18 cellular contexts compared by ENCODE assay signal in the genomic region with DNA sequence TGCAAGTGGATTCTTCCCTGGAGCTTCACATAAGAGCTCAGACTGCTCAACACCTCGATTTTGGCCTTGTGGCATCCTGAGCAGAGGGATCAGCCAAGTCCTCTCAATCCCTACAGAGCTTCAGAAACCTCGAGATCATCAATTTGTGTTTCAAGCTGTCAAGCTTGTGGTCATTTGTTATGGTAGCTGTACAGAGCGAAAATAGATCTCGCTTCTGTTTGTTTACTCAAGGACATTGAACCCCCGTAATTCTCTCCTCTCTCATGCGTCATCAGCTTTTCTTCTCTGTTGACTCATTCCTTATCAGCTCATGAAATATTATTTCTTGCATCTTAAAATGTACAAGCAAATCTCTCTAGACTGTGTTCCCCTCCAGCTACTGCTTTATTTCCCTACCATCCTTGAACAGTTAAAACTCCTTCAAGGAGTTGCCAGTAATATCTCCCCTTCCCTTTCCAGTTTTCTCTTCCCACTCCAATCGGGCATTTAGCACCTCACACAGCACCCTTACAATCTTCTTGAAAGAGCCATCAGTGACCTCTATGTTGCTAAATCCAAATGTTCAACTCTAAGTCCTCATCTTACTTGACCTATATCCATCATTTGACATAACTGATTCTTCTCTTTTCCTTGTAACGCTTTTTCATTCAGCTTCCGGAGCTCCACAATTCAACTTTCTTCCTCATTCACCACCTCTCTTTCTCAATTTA.
DNase-seq lines count a peak whose midpoint lies in the region; ATAC-seq, FAIRE-seq and TF ChIP-seq lines count a peak whose summit lies in the region.
"Had no signal": no experiment of that assay in that cellular context is flagged by ENCODE, and none has a peak within 500 bp of the region (broad histone marks: within the 10 kb centered on the region; RNA-seq: fewer than 3 reads in every experiment).

No MANE protein-coding gene starts in this region.

- intact Hi-C loops in endothelial cell of umbilical vein (cut with micrococcal nuclease): loop anchor here (1.0 to 5.0 kb wide), 4 partner anchors 15 to 1818 kb away; no protein-coding TSS in a partner anchor
- intact Hi-C loops in aorta (cut with DNase I): no loop called here

- H3K4me1 Mint-ChIP-seq in stimulated activated naive B cell treated with anti-CD40 and anti-IgM and Interleukin-4, amounts not matched to agents 10 μg/mL and 1 μg/mL and 100 μg/mL, for 72 hours: no peaks in the 10 kb centered on the region
- H3K4me1 Mint-ChIP-seq: activated CD4-positive, alpha-beta T cell treated with anti-CD3 and anti-CD28 coated beads, Interleukin-2, amount 10 ng/mL, durations not matched to agents 7 days and 5 days; central memory CD8-positive, alpha-beta T cell; GM23338 had no signal

- no peaks in the 10 kb centered on the region for H3K36me3 Mint-ChIP-seq in stimulated activated naive B cell treated with anti-CD40 and anti-IgM and Interleukin-4, amounts not matched to agents 10 μg/mL and 1 μg/mL and 100 μg/mL, for 72 hours

- peak; percentile 64 for DNase-seq in Daoy (ENCODE audit: low read depth)
- DNase-seq in NCI-H226: peak; percentile 93
- DNase-seq in endothelial cell of umbilical vein (ENCODE audit: low read depth, low spot score): peak; percentile 90
- peak; percentile 68 for DNase-seq in myocyte (ENCODE audit: low read depth)
- DNase-seq in stimulated activated naive B cell treated with anti-CD40 and anti-IgM and Interleukin-4, amounts not matched to agents 10 μg/mL and 1 μg/mL and 100 μg/mL, for 72 hours: no peak
- no peak for DNase-seq in NCI-H146 treated with DMSO at 0.1 percent for 48 hours (lab: John Stamatoyannopoulos, UW; ENCODE audit: unreplicated experiment)
- DNase-seq in GM19238 (ENCODE audit: insufficient read length, low spot score): no peak
- DNase-seq in aorta: no peak
- DNase-seq: activated CD4-positive, alpha-beta T cell treated with anti-CD3 and anti-CD28 coated beads, Interleukin-2, amount 10 ng/mL, durations not matched to agents 7 days and 5 days; foreskin melanocyte; lower lobe of right lung; NCI-H187 treated with DMSO at 0.1 percent for 48 hours; stimulated activated CD4-positive, alpha-beta T cell treated with anti-CD3 and anti-CD28 coated beads, Interleukin-4, amount 100 ng/mL, for 24 hours; T-helper 1 cell had no signal

- peak overlapping the region; percentile 7 for H2AFZ ChIP-seq in endothelial cell of umbilical vein (ENCODE audit: low read depth, low read length)
- H2AFZ ChIP-seq: GM23338, parathyroid adenoma had no signal

- TF ChIP-seq CTCF in endothelial cell of umbilical vein (IDR thresholded peaks at IDR 0.05; ENCODE audit: extremely low read depth in 1 of 2, insufficient read depth in 1 of 2, low read depth in 1 of 2, low read length in 2 of 2): no peak

- no peaks in the 10 kb centered on the region for H3K36me3 ChIP-seq in endothelial cell of umbilical vein (ENCODE audit: control insufficient read depth in 2 of 2, extremely low read depth in 1 of 2, insufficient read depth in 2 of 2, low read length in 2 of 2)
- H3K36me3 ChIP-seq in aorta (ENCODE audit: control insufficient read depth in 1 of 2, insufficient read depth in 2 of 2, low read length in 1 of 2): no peaks in the 10 kb centered on the region
- H3K36me3 ChIP-seq: lower lobe of right lung had no signal

- no peaks in the 10 kb centered on the region for H3K27me3 ChIP-seq in endothelial cell of umbilical vein (ENCODE audit: control insufficient read depth in 2 of 2, insufficient read depth in 2 of 2, low read length in 2 of 2)
- H3K27me3 ChIP-seq in aorta (ENCODE audit: control insufficient read depth in 1 of 2, insufficient read depth in 2 of 2, low read length in 1 of 2): no peaks in the 10 kb centered on the region

- CTCF ChIA-PET in endothelial cell of umbilical vein (lab: Charles Lee): interaction anchor here (1.0 to 1.6 kb wide), 2 partner anchors 10 to 16 kb away, joined by 4 to 8 read pairs; no protein-coding TSS in a partner anchor

- no peaks in the 10 kb centered on the region for H3K9me1 ChIP-seq in endothelial cell of umbilical vein (replicated peaks; ENCODE audit: control insufficient read depth, extremely low read depth, insufficient read depth, low read length)

- no peak for TF ChIP-seq POLR2A in endothelial cell of umbilical vein (IDR thresholded peaks at IDR 0.05; ENCODE audit: low read depth, low read length)

- no peaks in the 10 kb centered on the region for H3K27me3 Mint-ChIP-seq in stimulated activated naive B cell treated with anti-CD40 and anti-IgM and Interleukin-4, amounts not matched to agents 10 μg/mL and 1 μg/mL and 100 μg/mL, for 72 hours
- H3K27me3 Mint-ChIP-seq: activated CD4-positive, alpha-beta T cell treated with anti-CD3 and anti-CD28 coated beads, Interleukin-2, amount 10 ng/mL, durations not matched to agents 7 days and 5 days; central memory CD8-positive, alpha-beta T cell had no signal

- 35 to 45% methylated on average over 9 of the region's 9 CpGs for WGBS in aorta, 2 donors

- no peaks in the 10 kb centered on the region for H3K79me2 ChIP-seq in endothelial cell of umbilical vein (ENCODE audit: control insufficient read depth, insufficient read depth, low read length)
- H3K79me2 ChIP-seq: parathyroid adenoma had no signal

- H3K9me3 Mint-ChIP-seq in stimulated activated naive B cell treated with anti-CD40 and anti-IgM and Interleukin-4, amounts not matched to agents 10 μg/mL and 1 μg/mL and 100 μg/mL, for 72 hours: peaks cover 5 to 7% of the 10 kb centered on the region in 2 donors
- H3K9me3 Mint-ChIP-seq: GM23338 had no signal

- POLR2A ChIA-PET in endothelial cell of umbilical vein (lab: Charles Lee): no interaction called here

- dilution Hi-C loops in endothelial cell of umbilical vein (cut with MboI; ENCODE audit: extremely low pct_ligation_motif_present, low sequenced_read_pairs): no loop called here

- H3K4me2 ChIP-seq in endothelial cell of umbilical vein (ENCODE audit: insufficient read depth, low read length): peak overlapping the region; percentile 71
- H3K4me2 ChIP-seq: GM23338 had no signal

- ATAC-seq in stimulated activated naive B cell treated with anti-CD40 and anti-IgM and Interleukin-4, amounts not matched to agents 10 μg/mL and 1 μg/mL and 100 μg/mL, for 72 hours (replicated peaks): no peak
- no peak for ATAC-seq in aorta (ENCODE audit: low FRiP score)
- ATAC-seq: GM23338, lower lobe of right lung had no signal

- H3K27ac ChIP-seq in endothelial cell of umbilical vein (ENCODE audit: insufficient read depth, low read depth, low read length) (peak overlapping the region; percentile 87), aorta (ENCODE audit: low read depth in 1 of 2, low read length in 2 of 2) (no peak overlapping the region)
- H3K27ac ChIP-seq: lower lobe of right lung, parathyroid adenoma had no signal

- H3K4me3 ChIP-seq in endothelial cell of umbilical vein (replicated peaks in 1 of 3; ENCODE audit: insufficient read depth in 1 of 3, low read depth in 1 of 3, low read length in 3 of 3) (no peak overlapping the region), aorta (ENCODE audit: low read length in 2 of 2) (no peak overlapping the region)
- H3K4me3 ChIP-seq: GM23338, lower lobe of right lung had no signal

- H3K9me3 ChIP-seq in endothelial cell of umbilical vein (replicated peaks; ENCODE audit: control insufficient read depth, insufficient read depth, low read length) (no peaks in the 10 kb centered on the region), aorta (ENCODE audit: control insufficient read depth, low read length) (no peaks in the 10 kb centered on the region)
- H3K9me3 ChIP-seq: lower lobe of right lung had no signal

- no peak overlapping the region for H3K4me3 Mint-ChIP-seq in stimulated activated naive B cell treated with anti-CD40 and anti-IgM and Interleukin-4, amounts not matched to agents 10 μg/mL and 1 μg/mL and 100 μg/mL, for 72 hours
- H3K4me3 Mint-ChIP-seq: activated CD4-positive, alpha-beta T cell treated with anti-CD3 and anti-CD28 coated beads, Interleukin-2, amount 10 ng/mL, durations not matched to agents 7 days and 5 days; central memory CD8-positive, alpha-beta T cell; GM23338 had no signal

- H3K9ac ChIP-seq in endothelial cell of umbilical vein (replicated peaks; ENCODE audit: extremely low read depth, insufficient read depth, low read length): peak overlapping the region; percentile 79
- H3K9ac ChIP-seq: parathyroid adenoma had no signal

- H3K4me1 ChIP-seq in endothelial cell of umbilical vein (ENCODE audit: control insufficient read depth, extremely low read depth, insufficient read depth, low read length) (peaks cover 32% of the 10 kb centered on the region), aorta (ENCODE audit: control insufficient read depth in 1 of 2, insufficient read depth in 2 of 2, low read length in 2 of 2) (no peaks in the 10 kb centered on the region)
- H3K4me1 ChIP-seq: lower lobe of right lung, parathyroid adenoma had no signal

- no peaks in the 10 kb centered on the region for H4K20me1 ChIP-seq in endothelial cell of umbilical vein (replicated peaks; ENCODE audit: control insufficient read depth, extremely low read depth, insufficient read depth, low read length)

- TSS peak; percentile 33 for BruUV-seq in endothelial cell of umbilical vein (replicated peaks; lab: Mats Ljungman, UMichigan)

- peak; percentile 88 for FAIRE-seq in endothelial cell of umbilical vein (lab: Jason Lieb, UNC)
- FAIRE-seq: D721Med had no signal

- H3K27ac Mint-ChIP-seq in stimulated activated naive B cell treated with anti-CD40 and anti-IgM and Interleukin-4, amounts not matched to agents 10 μg/mL and 1 μg/mL and 100 μg/mL, for 72 hours: no peak overlapping the region
- H3K27ac Mint-ChIP-seq: activated CD4-positive, alpha-beta T cell treated with anti-CD3 and anti-CD28 coated beads, Interleukin-2, amount 10 ng/mL, durations not matched to agents 7 days and 5 days; GM23338 had no signal

TF ChIP-seq in endothelial cell of umbilical vein, 7 proteins besides CTCF, POLR2A, EP300 and RAD21:
- peak; percentile 79 for TF ChIP-seq FOS (IDR thresholded peaks at IDR 0.05; ENCODE audit: borderline replicate concordance, insufficient read depth, low read length)
- TF ChIP-seq JUN (IDR thresholded peaks at IDR 0.05; ENCODE audit: borderline replicate concordance, insufficient read depth, insufficient read length, low read depth): peak; percentile 95
- TF ChIP-seq MYC (IDR thresholded peaks at IDR 0.05; ENCODE audit: low read depth, low read length): no peak
- no peak for TF ChIP-seq MAX (IDR thresholded peaks at IDR 0.05; ENCODE audit: insufficient read depth, insufficient read length)
- TF ChIP-seq POLR2AphosphoS5 (IDR thresholded peaks at IDR 0.05; ENCODE audit: insufficient read depth, low read depth, low read length): peak; percentile 43
- TF ChIP-seq EZH2 (IDR thresholded peaks at IDR 0.05; ENCODE audit: borderline replicate concordance, low read depth, low read length, severe bottlenecking): no peak
- TF ChIP-seq GATA2 (IDR thresholded peaks at IDR 0.05; ENCODE audit: insufficient read depth, insufficient read length, low read depth, low read length): peak; percentile 62

Comparison
In these comparisons a context has a peak if more than half of its experiments do, and no peak if none do; other contexts are left out.
1. DNase-seq: peak in Daoy (single experiment), NCI-H226 (single experiment), endothelial cell of umbilical vein (single experiment) and myocyte (single experiment); none in stimulated activated naive B cell treated with anti-CD40 and anti-IgM and Interleukin-4, amounts not matched to agents 10 μg/mL and 1 μg/mL and 100 μg/mL, for 72 hours (single experiment), NCI-H146 treated with DMSO at 0.1 percent for 48 hours (single experiment), GM19238 (single experiment) and aorta (0 of 2).